1 cellular context compared by ENCODE assay signal in the genomic region with DNA sequence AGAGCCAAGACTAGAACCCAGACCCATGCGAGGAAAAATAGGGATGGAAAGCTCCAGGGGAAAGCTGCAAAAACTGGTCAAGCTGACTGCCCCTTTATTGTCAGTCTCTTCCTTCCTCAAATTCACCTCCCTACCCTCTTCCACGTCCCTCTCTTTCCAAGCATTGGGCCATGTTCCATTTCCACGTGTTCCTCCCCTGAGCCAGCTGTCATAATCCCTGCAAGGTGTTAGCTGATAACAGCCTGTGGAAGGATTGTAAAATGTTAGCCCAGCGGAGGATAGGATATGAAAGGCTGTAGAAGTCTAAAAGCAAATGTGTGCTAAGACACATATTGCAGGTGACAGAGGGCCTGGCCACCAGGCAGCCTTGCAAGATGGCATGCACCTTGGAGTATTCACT.
TF ChIP-seq lines count a peak whose summit lies in the region.

No MANE protein-coding gene starts in this region.

TF ChIP-seq in K562, 482 proteins besides CTCF, POLR2A, EP300 and RAD21 (continued from another document and continues in another):
- TF ChIP-seq, protein P1, sequence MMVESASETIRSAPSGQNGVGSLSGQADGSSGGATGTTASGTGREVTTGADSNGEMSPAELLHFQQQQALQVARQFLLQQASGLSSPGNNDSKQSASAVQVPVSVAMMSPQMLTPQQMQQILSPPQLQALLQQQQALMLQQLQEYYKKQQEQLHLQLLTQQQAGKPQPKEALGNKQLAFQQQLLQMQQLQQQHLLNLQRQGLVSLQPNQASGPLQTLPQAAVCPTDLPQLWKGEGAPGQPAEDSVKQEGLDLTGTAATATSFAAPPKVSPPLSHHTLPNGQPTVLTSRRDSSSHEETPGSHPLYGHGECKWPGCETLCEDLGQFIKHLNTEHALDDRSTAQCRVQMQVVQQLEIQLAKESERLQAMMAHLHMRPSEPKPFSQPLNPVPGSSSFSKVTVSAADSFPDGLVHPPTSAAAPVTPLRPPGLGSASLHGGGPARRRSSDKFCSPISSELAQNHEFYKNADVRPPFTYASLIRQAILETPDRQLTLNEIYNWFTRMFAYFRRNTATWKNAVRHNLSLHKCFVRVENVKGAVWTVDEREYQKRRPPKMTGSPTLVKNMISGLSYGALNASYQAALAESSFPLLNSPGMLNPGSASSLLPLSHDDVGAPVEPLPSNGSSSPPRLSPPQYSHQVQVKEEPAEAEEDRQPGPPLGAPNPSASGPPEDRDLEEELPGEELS (CRISPR knock-in tag; IDR thresholded peaks at IDR 0.05; ENCODE audit: borderline replicate concordance), result no peak
- TF ChIP-seq MYC (IDR thresholded peaks at IDR 0.05; ENCODE audit: low read depth, low read length) (peak; percentile 68; the same call in 1 of the 2 replicates), MYC (CRISPR knock-in tag; IDR thresholded peaks at IDR 0.05; ENCODE audit: borderline replicate concordance, low read depth) (no peak), ZBTB1 (CRISPR knock-in tag; IDR thresholded peaks at IDR 0.05; ENCODE audit: borderline replicate concordance, low read depth) (no peak), FOXJ2 (tag; IDR thresholded peaks at IDR 0.05) (no peak), TARDBP (IDR thresholded peaks at IDR 0.05) (no peak), CCAR2 (IDR thresholded peaks at IDR 0.05; ENCODE audit: low read depth, low read length) (no peak), CEBPG (CRISPR knock-in tag; IDR thresholded peaks at IDR 0.05) (no peak), CEBPG (tag; conservative IDR thresholded peaks at IDR 0.05 in 1 of 2, IDR thresholded peaks at IDR 0.05 in 1 of 2) (no peak), PTBP1 (IDR thresholded peaks at IDR 0.05; ENCODE audit: low read depth, low read length) (no peak), ZNF668 (CRISPR knock-in tag; IDR thresholded peaks at IDR 0.05) (no peak), RBM17 (IDR thresholded peaks at IDR 0.05; ENCODE audit: borderline replicate concordance, low read depth, low read length) (no peak), EWSR1 (IDR thresholded peaks at IDR 0.05; ENCODE audit: borderline replicate concordance, low read depth, partially characterized antibody) (no peak), CXXC5 (CRISPR knock-in tag; IDR thresholded peaks at IDR 0.05) (0 out of 2 replicates have a peak, but pooled peaks have one; percentile 33), TAL1 (IDR thresholded peaks at IDR 0.05) (peak; percentile 78), L3MBTL2 (IDR thresholded peaks at IDR 0.05) (peak; percentile 86), SREBF1 (IDR thresholded peaks at IDR 0.05; ENCODE audit: borderline replicate concordance, low read depth, low read length) (no peak), YBX1 (IDR thresholded peaks at IDR 0.05) (no peak), HEY1 (CRISPR knock-in tag; IDR thresholded peaks at IDR 0.05; ENCODE audit: borderline replicate concordance) (no peak), BHLHE40 (IDR thresholded peaks at IDR 0.05; ENCODE audit: low read length) (peak; percentile 30; the same call in 1 of the 2 replicates), ARID1B (IDR thresholded peaks at IDR 0.05) (peak; percentile 85), RBM39 (optimal IDR thresholded peaks at IDR 0.05; ENCODE audit: low read depth, low read length) (no peak), SMARCE1 (IDR thresholded peaks at IDR 0.05) (peak; percentile 25; the same call in 1 of the 2 replicates), TSC22D4 (tag; IDR thresholded peaks at IDR 0.05) (no peak), KDM4B (IDR thresholded peaks at IDR 0.05; ENCODE audit: borderline replicate concordance in 2 of 2, low read depth in 1 of 2) (no peak)
- TF ChIP-seq, protein P2, sequence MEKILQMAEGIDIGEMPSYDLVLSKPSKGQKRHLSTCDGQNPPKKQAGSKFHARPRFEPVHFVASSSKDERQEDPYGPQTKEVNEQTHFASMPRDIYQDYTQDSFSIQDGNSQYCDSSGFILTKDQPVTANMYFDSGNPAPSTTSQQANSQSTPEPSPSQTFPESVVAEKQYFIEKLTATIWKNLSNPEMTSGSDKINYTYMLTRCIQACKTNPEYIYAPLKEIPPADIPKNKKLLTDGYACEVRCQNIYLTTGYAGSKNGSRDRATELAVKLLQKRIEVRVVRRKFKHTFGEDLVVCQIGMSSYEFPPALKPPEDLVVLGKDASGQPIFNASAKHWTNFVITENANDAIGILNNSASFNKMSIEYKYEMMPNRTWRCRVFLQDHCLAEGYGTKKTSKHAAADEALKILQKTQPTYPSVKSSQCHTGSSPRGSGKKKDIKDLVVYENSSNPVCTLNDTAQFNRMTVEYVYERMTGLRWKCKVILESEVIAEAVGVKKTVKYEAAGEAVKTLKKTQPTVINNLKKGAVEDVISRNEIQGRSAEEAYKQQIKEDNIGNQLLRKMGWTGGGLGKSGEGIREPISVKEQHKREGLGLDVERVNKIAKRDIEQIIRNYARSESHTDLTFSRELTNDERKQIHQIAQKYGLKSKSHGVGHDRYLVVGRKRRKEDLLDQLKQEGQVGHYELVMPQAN (IDR thresholded peaks at IDR 0.05; ENCODE audit: borderline replicate concordance), result peak; percentile 56; the same call in 1 of the 2 replicates
- TF ChIP-seq, protein P3, sequence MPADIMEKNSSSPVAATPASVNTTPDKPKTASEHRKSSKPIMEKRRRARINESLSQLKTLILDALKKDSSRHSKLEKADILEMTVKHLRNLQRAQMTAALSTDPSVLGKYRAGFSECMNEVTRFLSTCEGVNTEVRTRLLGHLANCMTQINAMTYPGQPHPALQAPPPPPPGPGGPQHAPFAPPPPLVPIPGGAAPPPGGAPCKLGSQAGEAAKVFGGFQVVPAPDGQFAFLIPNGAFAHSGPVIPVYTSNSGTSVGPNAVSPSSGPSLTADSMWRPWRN (IDR thresholded peaks at IDR 0.05; ENCODE audit: low read depth), result no peak
- TF ChIP-seq, protein P4, sequence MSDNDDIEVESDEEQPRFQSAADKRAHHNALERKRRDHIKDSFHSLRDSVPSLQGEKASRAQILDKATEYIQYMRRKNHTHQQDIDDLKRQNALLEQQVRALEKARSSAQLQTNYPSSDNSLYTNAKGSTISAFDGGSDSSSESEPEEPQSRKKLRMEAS (CRISPR knock-in tag; IDR thresholded peaks at IDR 0.05), result peak; percentile 78
- TF ChIP-seq, protein P5, sequence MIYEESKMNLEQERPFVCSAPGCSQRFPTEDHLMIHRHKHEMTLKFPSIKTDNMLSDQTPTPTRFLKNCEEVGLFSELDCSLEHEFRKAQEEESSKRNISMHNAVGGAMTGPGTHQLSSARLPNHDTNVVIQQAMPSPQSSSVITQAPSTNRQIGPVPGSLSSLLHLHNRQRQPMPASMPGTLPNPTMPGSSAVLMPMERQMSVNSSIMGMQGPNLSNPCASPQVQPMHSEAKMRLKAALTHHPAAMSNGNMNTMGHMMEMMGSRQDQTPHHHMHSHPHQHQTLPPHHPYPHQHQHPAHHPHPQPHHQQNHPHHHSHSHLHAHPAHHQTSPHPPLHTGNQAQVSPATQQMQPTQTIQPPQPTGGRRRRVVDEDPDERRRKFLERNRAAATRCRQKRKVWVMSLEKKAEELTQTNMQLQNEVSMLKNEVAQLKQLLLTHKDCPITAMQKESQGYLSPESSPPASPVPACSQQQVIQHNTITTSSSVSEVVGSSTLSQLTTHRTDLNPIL (CRISPR knock-in tag; IDR thresholded peaks at IDR 0.05), result no peak
- TF ChIP-seq, protein P6, sequence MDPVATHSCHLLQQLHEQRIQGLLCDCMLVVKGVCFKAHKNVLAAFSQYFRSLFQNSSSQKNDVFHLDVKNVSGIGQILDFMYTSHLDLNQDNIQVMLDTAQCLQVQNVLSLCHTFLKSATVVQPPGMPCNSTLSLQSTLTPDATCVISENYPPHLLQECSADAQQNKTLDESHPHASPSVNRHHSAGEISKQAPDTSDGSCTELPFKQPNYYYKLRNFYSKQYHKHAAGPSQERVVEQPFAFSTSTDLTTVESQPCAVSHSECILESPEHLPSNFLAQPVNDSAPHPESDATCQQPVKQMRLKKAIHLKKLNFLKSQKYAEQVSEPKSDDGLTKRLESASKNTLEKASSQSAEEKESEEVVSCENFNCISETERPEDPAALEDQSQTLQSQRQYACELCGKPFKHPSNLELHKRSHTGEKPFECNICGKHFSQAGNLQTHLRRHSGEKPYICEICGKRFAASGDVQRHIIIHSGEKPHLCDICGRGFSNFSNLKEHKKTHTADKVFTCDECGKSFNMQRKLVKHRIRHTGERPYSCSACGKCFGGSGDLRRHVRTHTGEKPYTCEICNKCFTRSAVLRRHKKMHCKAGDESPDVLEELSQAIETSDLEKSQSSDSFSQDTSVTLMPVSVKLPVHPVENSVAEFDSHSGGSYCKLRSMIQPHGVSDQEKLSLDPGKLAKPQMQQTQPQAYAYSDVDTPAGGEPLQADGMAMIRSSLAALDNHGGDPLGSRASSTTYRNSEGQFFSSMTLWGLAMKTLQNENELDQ (CRISPR knock-in tag; IDR thresholded peaks at IDR 0.05; ENCODE audit: borderline replicate concordance), result no peak
- TF ChIP-seq, protein P7, sequence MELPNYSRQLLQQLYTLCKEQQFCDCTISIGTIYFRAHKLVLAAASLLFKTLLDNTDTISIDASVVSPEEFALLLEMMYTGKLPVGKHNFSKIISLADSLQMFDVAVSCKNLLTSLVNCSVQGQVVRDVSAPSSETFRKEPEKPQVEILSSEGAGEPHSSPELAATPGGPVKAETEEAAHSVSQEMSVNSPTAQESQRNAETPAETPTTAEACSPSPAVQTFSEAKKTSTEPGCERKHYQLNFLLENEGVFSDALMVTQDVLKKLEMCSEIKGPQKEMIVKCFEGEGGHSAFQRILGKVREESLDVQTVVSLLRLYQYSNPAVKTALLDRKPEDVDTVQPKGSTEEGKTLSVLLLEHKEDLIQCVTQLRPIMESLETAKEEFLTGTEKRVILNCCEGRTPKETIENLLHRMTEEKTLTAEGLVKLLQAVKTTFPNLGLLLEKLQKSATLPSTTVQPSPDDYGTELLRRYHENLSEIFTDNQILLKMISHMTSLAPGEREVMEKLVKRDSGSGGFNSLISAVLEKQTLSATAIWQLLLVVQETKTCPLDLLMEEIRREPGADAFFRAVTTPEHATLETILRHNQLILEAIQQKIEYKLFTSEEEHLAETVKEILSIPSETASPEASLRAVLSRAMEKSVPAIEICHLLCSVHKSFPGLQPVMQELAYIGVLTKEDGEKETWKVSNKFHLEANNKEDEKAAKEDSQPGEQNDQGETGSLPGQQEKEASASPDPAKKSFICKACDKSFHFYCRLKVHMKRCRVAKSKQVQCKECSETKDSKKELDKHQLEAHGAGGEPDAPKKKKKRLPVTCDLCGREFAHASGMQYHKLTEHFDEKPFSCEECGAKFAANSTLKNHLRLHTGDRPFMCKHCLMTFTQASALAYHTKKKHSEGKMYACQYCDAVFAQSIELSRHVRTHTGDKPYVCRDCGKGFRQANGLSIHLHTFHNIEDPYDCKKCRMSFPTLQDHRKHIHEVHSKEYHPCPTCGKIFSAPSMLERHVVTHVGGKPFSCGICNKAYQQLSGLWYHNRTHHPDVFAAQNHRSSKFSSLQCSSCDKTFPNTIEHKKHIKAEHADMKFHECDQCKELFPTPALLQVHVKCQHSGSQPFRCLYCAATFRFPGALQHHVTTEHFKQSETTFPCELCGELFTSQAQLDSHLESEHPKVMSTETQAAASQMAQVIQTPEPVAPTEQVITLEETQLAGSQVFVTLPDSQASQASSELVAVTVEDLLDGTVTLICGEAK (IDR thresholded peaks at IDR 0.05), result no peak
- TF ChIP-seq, protein P7 (CRISPR knock-in tag; IDR thresholded peaks at IDR 0.05), result no peak
- TF ChIP-seq, protein P8, sequence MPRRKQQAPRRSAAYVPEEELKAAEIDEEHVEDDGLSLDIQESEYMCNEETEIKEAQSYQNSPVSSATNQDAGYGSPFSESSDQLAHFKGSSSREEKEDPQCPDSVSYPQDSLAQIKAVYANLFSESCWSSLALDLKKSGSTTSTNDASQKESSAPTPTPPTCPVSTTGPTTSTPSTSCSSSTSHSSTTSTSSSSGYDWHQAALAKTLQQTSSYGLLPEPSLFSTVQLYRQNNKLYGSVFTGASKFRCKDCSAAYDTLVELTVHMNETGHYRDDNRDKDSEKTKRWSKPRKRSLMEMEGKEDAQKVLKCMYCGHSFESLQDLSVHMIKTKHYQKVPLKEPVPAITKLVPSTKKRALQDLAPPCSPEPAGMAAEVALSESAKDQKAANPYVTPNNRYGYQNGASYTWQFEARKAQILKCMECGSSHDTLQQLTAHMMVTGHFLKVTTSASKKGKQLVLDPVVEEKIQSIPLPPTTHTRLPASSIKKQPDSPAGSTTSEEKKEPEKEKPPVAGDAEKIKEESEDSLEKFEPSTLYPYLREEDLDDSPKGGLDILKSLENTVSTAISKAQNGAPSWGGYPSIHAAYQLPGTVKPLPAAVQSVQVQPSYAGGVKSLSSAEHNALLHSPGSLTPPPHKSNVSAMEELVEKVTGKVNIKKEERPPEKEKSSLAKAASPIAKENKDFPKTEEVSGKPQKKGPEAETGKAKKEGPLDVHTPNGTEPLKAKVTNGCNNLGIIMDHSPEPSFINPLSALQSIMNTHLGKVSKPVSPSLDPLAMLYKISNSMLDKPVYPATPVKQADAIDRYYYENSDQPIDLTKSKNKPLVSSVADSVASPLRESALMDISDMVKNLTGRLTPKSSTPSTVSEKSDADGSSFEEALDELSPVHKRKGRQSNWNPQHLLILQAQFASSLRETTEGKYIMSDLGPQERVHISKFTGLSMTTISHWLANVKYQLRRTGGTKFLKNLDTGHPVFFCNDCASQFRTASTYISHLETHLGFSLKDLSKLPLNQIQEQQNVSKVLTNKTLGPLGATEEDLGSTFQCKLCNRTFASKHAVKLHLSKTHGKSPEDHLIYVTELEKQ (CRISPR knock-in tag; IDR thresholded peaks at IDR 0.05), result no peak
- TF ChIP-seq, protein P9, sequence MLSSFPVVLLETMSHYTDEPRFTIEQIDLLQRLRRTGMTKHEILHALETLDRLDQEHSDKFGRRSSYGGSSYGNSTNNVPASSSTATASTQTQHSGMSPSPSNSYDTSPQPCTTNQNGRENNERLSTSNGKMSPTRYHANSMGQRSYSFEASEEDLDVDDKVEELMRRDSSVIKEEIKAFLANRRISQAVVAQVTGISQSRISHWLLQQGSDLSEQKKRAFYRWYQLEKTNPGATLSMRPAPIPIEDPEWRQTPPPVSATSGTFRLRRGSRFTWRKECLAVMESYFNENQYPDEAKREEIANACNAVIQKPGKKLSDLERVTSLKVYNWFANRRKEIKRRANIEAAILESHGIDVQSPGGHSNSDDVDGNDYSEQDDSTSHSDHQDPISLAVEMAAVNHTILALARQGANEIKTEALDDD (IDR thresholded peaks at IDR 0.05), result no peak
